Comparison of ENCODE assay signal across 25 cellular contexts in genomic region chr1:18608534-18608933, GRCh38. TPM values are rescaled to one million over a fixed set of nuclear protein-coding genes. Genes with fewer than 3 reads are reported as not detected.
DNase-seq lines count a peak whose midpoint lies in the region; ATAC-seq and TF ChIP-seq lines count a peak whose summit lies in the region.
"Had no signal": no experiment of that assay in that cellular context is flagged by ENCODE, and none has a peak within 500 bp of the region (broad histone marks: within the 10 kb centered on the region; RNA-seq: fewer than 3 reads in every experiment).

No MANE protein-coding gene starts in this region.

- intact Hi-C loops in left colon (cut with DNase I, micrococcal nuclease), result no loop called here

- TF ChIP-seq POLR2A in NB4 (IDR thresholded peaks at IDR 0.05; ENCODE audit: extremely low read depth, insufficient read length), result no peak

- H3K27ac Mint-ChIP-seq in stimulated activated effector memory CD8-positive, alpha-beta T cell treated with anti-CD3 and anti-CD28 coated beads, Interleukin-12 subunit alpha, Interleukin-12 subunit beta, amount 100 ng/mL, for 72 hours, result no peak overlapping the region
- H3K27ac Mint-ChIP-seq: CD4-positive, alpha-beta memory T cell; naive thymus-derived CD4-positive, alpha-beta T cell had no signal

- H3K4me1 Mint-ChIP-seq in stimulated activated effector memory CD8-positive, alpha-beta T cell treated with anti-CD3 and anti-CD28 coated beads, Interleukin-12 subunit alpha, Interleukin-12 subunit beta, amount 100 ng/mL, for 72 hours, result no peaks in the 10 kb centered on the region
- H3K4me1 Mint-ChIP-seq: CD4-positive, alpha-beta memory T cell; naive thymus-derived CD4-positive, alpha-beta T cell had no signal

- H3K9me3 Mint-ChIP-seq in stimulated activated effector memory CD8-positive, alpha-beta T cell treated with anti-CD3 and anti-CD28 coated beads, Interleukin-12 subunit alpha, Interleukin-12 subunit beta, amount 100 ng/mL, for 72 hours, result no peaks in the 10 kb centered on the region

- DNase-seq in ELR (ENCODE audit: low read depth) (peak; percentile 13), NB4 (ENCODE audit: low read depth) (no peak), epithelial cell of esophagus (ENCODE audit: low read depth) (no peak), left colon (no peak)
- no peak for DNase-seq in stimulated activated effector memory CD8-positive, alpha-beta T cell treated with anti-CD3 and anti-CD28 coated beads, Interleukin-12 subunit alpha, Interleukin-12 subunit beta, amount 100 ng/mL, for 72 hours (ENCODE audit: low spot score in 2 of 2)
- DNase-seq: activated CD4-positive, alpha-beta T cell treated with anti-CD3 and anti-CD28 coated beads for 1 hour; activated naive CD4-positive, alpha-beta T cell treated with anti-CD3 and anti-CD28 coated beads, Interleukin-2, amount 50 U/mL, for 16 hours; activated T-cell treated with anti-CD3 and anti-CD28 coated beads, Interleukin-2, amount 50 U/mL, for 4 hours; caudate nucleus; CD4-positive, alpha-beta memory T cell; DMS79; erythroblast; kidney glomerular epithelial cell; mesendoderm; naive thymus-derived CD4-positive, alpha-beta T cell; pancreas; right cardiac atrium; stimulated activated CD4-positive, alpha-beta T cell treated with anti-CD3 and anti-CD28 coated beads, Interleukin-15, amount 100 ng/mL, for 24 hours; substantia nigra had no signal

- no peak for ATAC-seq in GM21381 (IDR thresholded peaks at IDR 0.05; ENCODE audit: unreplicated experiment)
- ATAC-seq in left colon, result no peak
- no peak for ATAC-seq in stimulated activated effector memory CD8-positive, alpha-beta T cell treated with anti-CD3 and anti-CD28 coated beads, Interleukin-12 subunit alpha, Interleukin-12 subunit beta, amount 100 ng/mL, for 72 hours
- no peak for ATAC-seq in GM18867 (IDR thresholded peaks at IDR 0.05; ENCODE audit: unreplicated experiment)
- ATAC-seq: activated T-cell treated with anti-CD3 and anti-CD28 coated beads, Interleukin-2, amount 50 U/mL, for 4 hours; naive thymus-derived CD4-positive, alpha-beta T cell; pancreas; right cardiac atrium had no signal

- no peaks in the 10 kb centered on the region for H3K36me3 Mint-ChIP-seq in stimulated activated effector memory CD8-positive, alpha-beta T cell treated with anti-CD3 and anti-CD28 coated beads, Interleukin-12 subunit alpha, Interleukin-12 subunit beta, amount 100 ng/mL, for 72 hours
- H3K36me3 Mint-ChIP-seq: CD4-positive, alpha-beta memory T cell; naive thymus-derived CD4-positive, alpha-beta T cell had no signal

- H3K4me3 ChIP-seq in NB4 (ENCODE audit: low read depth, low read length), result no peak overlapping the region
- no peak overlapping the region for H3K4me3 ChIP-seq in epithelial cell of esophagus (ENCODE audit: low read length)
- H3K4me3 ChIP-seq: pancreas, vagina had no signal

- TF ChIP-seq CTCF in 22Rv1 (IDR thresholded peaks at IDR 0.05) (peak; percentile 16; the same call in 1 of the 2 replicates), NB4 (IDR thresholded peaks at IDR 0.05; ENCODE audit: low read depth, low read length) (peak; percentile 11), epithelial cell of esophagus (IDR thresholded peaks at IDR 0.05; ENCODE audit: insufficient read depth, low read depth, low read length, missing control alignments) (peak; percentile 3)

- no peak overlapping the region for H3K4me3 Mint-ChIP-seq in stimulated activated effector memory CD8-positive, alpha-beta T cell treated with anti-CD3 and anti-CD28 coated beads, Interleukin-12 subunit alpha, Interleukin-12 subunit beta, amount 100 ng/mL, for 72 hours
- H3K4me3 Mint-ChIP-seq: activated T-cell treated with anti-CD3 and anti-CD28 coated beads, Interleukin-2, amount 50 U/mL, for 4 hours; CD4-positive, alpha-beta memory T cell; naive thymus-derived CD4-positive, alpha-beta T cell had no signal

- no peak overlapping the region for H3K27ac ChIP-seq in 22Rv1
- H3K27ac ChIP-seq: pancreas, vagina had no signal

RNA-seq across cellular contexts. Expression of gene PAX7, which starts 22.1 kb away (rescaled TPM):
- not detected for total RNA-seq in left colon
- total RNA-seq: activated T-cell treated with anti-CD3 and anti-CD28 coated beads, Interleukin-2, amount 50 U/mL, for 4 hours; aorta; CD4-positive, alpha-beta memory T cell; dermis microvascular lymphatic vessel endothelial cell; naive thymus-derived CD4-positive, alpha-beta T cell; pancreas; right cardiac atrium; vagina had no signal
